15 cellular contexts compared by ENCODE assay signal in genomic region chr1:221337106-221337505, GRCh38.
DNase-seq lines count a peak whose midpoint lies in the region; ATAC-seq and TF ChIP-seq lines count a peak whose summit lies in the region.
"Had no signal": no experiment of that assay in that cellular context is flagged by ENCODE, and none has a peak within 500 bp of the region (broad histone marks: within the 10 kb centered on the region; RNA-seq: fewer than 3 reads in every experiment).

No MANE protein-coding gene starts in this region.

- H3K4me1 ChIP-seq in mesenchymal stem cell (ENCODE audit: control insufficient read depth, insufficient read depth, low read depth, low read length) = peaks cover 5% of the 10 kb centered on the region

- no peak overlapping the region for H2AFZ ChIP-seq in mesenchymal stem cell (ENCODE audit: low read depth, low read length)

- WGBS in mesenchymal stem cell = 0% methylated on average over 1 of the region's 2 CpGs

- TF ChIP-seq CTCF in endothelial cell (IDR thresholded peaks at IDR 0.05; ENCODE audit: unreplicated experiment) = no peak

- peaks cover 17% of the 10 kb centered on the region for H3K9me3 ChIP-seq in mesenchymal stem cell (ENCODE audit: control insufficient read depth, low read length)

- peak; percentile 15 for DNase-seq in Ammon's horn (ENCODE audit: low spot score)
- DNase-seq in mesenchymal stem cell = no peak
- no peak for DNase-seq in endothelial cell (ENCODE audit: low spot score)
- DNase-seq in stimulated activated naive CD4-positive, alpha-beta T cell (lab: John Stamatoyannopoulos, UW) = no peak
- DNase-seq: GF-D8, GOT3, KBM-7, NCI-H1436, NCI-H2029, PC-3 had no signal

- H2BK5ac ChIP-seq in mesenchymal stem cell (ENCODE audit: low read depth, low read length, poor library complexity, severe bottlenecking) = no peak overlapping the region

- ATAC-seq in GM18907 (IDR thresholded peaks at IDR 0.05; ENCODE audit: unreplicated experiment) = no peak
- ATAC-seq: PC-3 had no signal

- no peak overlapping the region for H4K91ac ChIP-seq in mesenchymal stem cell (ENCODE audit: low read length)

- H2BK12ac ChIP-seq in mesenchymal stem cell (ENCODE audit: low read length in 2 of 2) = peak overlapping the region; percentile 51 to 95

- H3K36me3 Mint-ChIP-seq in endothelial cell (ENCODE audit: low read depth, unreplicated experiment) = no peaks in the 10 kb centered on the region
- H3K36me3 Mint-ChIP-seq: CD14-positive monocyte had no signal

- H3K4me2 ChIP-seq in mesenchymal stem cell (ENCODE audit: low read length, poor library complexity, severe bottlenecking) = no peak overlapping the region

- no peak overlapping the region for H2BK15ac ChIP-seq in mesenchymal stem cell (ENCODE audit: low read depth, poor library complexity, severe bottlenecking)

- H3K23ac ChIP-seq in mesenchymal stem cell (ENCODE audit: low read length in 2 of 2) = no peak overlapping the region

- H3K4me3 Mint-ChIP-seq in endothelial cell (ENCODE audit: unreplicated experiment) = no peak overlapping the region
- H3K4me3 Mint-ChIP-seq: CD14-positive monocyte had no signal

- peak overlapping the region in 1 of 2 experiments; percentile 2 for H3K18ac ChIP-seq in mesenchymal stem cell (ENCODE audit: low read depth in 1 of 2, low read length in 2 of 2)

- no peaks in the 10 kb centered on the region for H3K79me1 ChIP-seq in mesenchymal stem cell (replicated peaks; ENCODE audit: low read length, poor library complexity, severe bottlenecking)

- no peak overlapping the region for H3K14ac ChIP-seq in mesenchymal stem cell (ENCODE audit: low read length in 2 of 2)

- no peak overlapping the region for H3K9ac ChIP-seq in mesenchymal stem cell (ENCODE audit: low read length)

- peak overlapping the region; percentile 41 for H2AK5ac ChIP-seq in mesenchymal stem cell (ENCODE audit: low read length, severe bottlenecking)

- H3K4ac ChIP-seq in mesenchymal stem cell (ENCODE audit: low read depth in 1 of 2, low read length in 2 of 2) = peak overlapping the region in 1 of 2 experiments; percentile 27

- H3K36me3 ChIP-seq in mesenchymal stem cell (ENCODE audit: control insufficient read depth in 1 of 2, insufficient read depth in 2 of 2, low read depth in 1 of 2, low read length in 2 of 2) = no peaks in the 10 kb centered on the region

- H3K9me3 Mint-ChIP-seq in endothelial cell (ENCODE audit: unreplicated experiment) = no peaks in the 10 kb centered on the region

- H3K27ac ChIP-seq in cingulate gyrus (ENCODE audit: low read depth, low read length) (peak overlapping the region; percentile 63), mesenchymal stem cell (ENCODE audit: low read length, poor library complexity, severe bottlenecking) (no peak overlapping the region), temporal lobe (ENCODE audit: low read depth, low read length) (peak overlapping the region; percentile 94)
- H3K27ac ChIP-seq: RWPE1 had no signal

- no peaks in the 10 kb centered on the region for H3K27me3 Mint-ChIP-seq in endothelial cell (ENCODE audit: unreplicated experiment)

- no peak overlapping the region for H3K27ac Mint-ChIP-seq in endothelial cell (ENCODE audit: unreplicated experiment)
- H3K27ac Mint-ChIP-seq: CD14-positive monocyte had no signal

- no peak overlapping the region for H3K4me3 ChIP-seq in mesenchymal stem cell (ENCODE audit: insufficient read depth in 1 of 2, low read depth in 1 of 2, low read length in 2 of 2)

- peak overlapping the region; percentile 59 for H4K8ac ChIP-seq in mesenchymal stem cell (ENCODE audit: low read length)

- H2BK120ac ChIP-seq in mesenchymal stem cell (ENCODE audit: low read depth, low read length) = no peak overlapping the region

- no peaks in the 10 kb centered on the region for H3K27me3 ChIP-seq in mesenchymal stem cell (ENCODE audit: control insufficient read depth in 1 of 2, insufficient read depth in 1 of 2, low read length in 2 of 2)

- peaks cover 5% of the 10 kb centered on the region for H3K4me1 Mint-ChIP-seq in endothelial cell (ENCODE audit: unreplicated experiment)
